Comparison of ENCODE assay signal across 25 cellular contexts in the genomic region with DNA sequence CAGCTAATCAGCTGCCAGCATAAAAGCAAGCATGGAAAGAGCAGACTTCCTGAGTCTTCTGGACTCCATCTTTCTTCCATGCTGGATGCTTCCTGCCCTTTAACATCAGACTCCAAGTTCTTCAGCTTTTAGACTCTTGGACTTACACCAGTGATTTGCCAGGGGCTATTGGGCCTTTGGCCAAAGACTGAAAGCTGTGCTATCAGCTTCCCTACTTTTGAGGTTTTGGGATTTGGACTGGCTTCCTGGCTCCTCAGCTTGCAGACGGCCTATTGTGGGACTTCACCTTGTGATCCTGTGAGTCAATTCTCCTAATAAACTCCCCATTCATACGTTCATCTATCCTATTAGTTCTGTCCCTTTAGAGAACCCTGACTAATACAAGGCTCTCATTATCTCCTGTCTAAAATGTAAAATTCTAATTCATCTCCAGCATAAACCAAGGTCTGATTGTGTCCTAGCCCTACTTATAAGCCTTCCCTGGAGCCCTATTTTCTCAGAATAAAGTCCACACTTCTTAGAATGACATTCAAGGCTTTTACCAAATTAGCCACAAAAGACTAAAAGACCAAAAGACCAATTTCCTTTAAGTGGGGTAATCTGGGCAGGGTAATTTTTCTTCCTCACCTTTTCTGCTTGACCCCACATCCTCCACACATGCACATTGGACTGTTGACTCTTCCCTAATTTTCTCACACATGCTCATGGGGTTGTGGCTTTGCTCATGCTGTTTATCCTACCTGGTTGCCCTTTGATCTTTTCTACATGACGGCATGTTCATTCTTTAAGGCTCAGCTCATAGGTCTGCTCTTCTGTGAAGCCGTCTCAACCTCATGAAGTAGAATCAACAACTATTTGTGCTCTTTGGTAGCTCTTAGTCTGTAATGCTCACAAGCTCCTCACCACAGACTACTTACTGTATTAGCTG. TPM values are rescaled to one million over a fixed set of nuclear protein-coding genes. Genes with fewer than 3 reads are reported as not detected.
DNase-seq lines count a peak whose midpoint lies in the region; ATAC-seq and TF ChIP-seq lines count a peak whose summit lies in the region.
"Had no signal": no experiment of that assay in that cellular context is flagged by ENCODE, and none has a peak within 500 bp of the region (broad histone marks: within the 10 kb centered on the region; RNA-seq: fewer than 3 reads in every experiment).

No MANE protein-coding gene starts in this region.

- H3K4me3 ChIP-seq in SJCRH30: no peak overlapping the region
- no peak overlapping the region for H3K4me3 ChIP-seq in gastrocnemius medialis
- H3K4me3 ChIP-seq: dorsolateral prefrontal cortex, upper lobe of left lung had no signal

- no peaks in the 10 kb centered on the region for H3K27me3 Mint-ChIP-seq in HFFc6 (ENCODE audit: insufficient read depth)
- H3K27me3 Mint-ChIP-seq in progenitor cell of endocrine pancreas: peaks cover 3% of the 10 kb centered on the region

- intact Hi-C loops in gastrocnemius medialis (cut with DNase I; ENCODE audit: low total_unique reads): no loop called here

- peak overlapping the region; percentile 0; the same call in 1 of the 2 replicates for H3K27ac Mint-ChIP-seq in HFFc6
- H3K27ac Mint-ChIP-seq in progenitor cell of endocrine pancreas: peak overlapping the region; percentile 3
- H3K27ac Mint-ChIP-seq: activated CD8-positive, alpha-beta T cell treated with anti-CD3 and anti-CD28 coated beads, Interleukin-2, amount 10 ng/mL, durations not matched to agents 7 days and 5 days; activated naive CD4-positive, alpha-beta T cell treated with anti-CD3 and anti-CD28 coated beads for 36 hours; B cell had no signal

- H3K4me1 Mint-ChIP-seq in HFFc6 (ENCODE audit: low read depth): peaks cover 15% of the 10 kb centered on the region
- H3K4me1 Mint-ChIP-seq in progenitor cell of endocrine pancreas (ENCODE audit: low read depth): peaks cover 3% of the 10 kb centered on the region
- H3K4me1 Mint-ChIP-seq: B cell; central memory CD8-positive, alpha-beta T cell had no signal

- in situ Hi-C loops in gastrocnemius medialis (cut with MboI; ENCODE audit: low sequenced_read_pairs in 4 of 4): no loop called here

- H3K36me3 ChIP-seq in SJCRH30: no peaks in the 10 kb centered on the region
- H3K36me3 ChIP-seq in gastrocnemius medialis: no peaks in the 10 kb centered on the region
- H3K36me3 ChIP-seq: upper lobe of left lung had no signal

- DNase-seq in HFFc6 (peak; percentile 42), SJCRH30 (peak; percentile 82 to 92), foreskin melanocyte (peak; percentile 99), progenitor cell of endocrine pancreas (ENCODE audit: low spot score, unreplicated experiment) (no peak), nucleus accumbens (lab: John Stamatoyannopoulos, UW) (no peak), gastrocnemius medialis (no peak)
- DNase-seq: activated CD8-positive, alpha-beta T cell treated with anti-CD3 and anti-CD28 coated beads, Interleukin-2, amount 10 ng/mL, durations not matched to agents 7 days and 5 days; activated naive CD4-positive, alpha-beta T cell treated with anti-CD3 and anti-CD28 coated beads for 36 hours; activated T-cell treated with anti-CD3 and anti-CD28 coated beads, Interleukin-2, amount 50 U/mL, for 1 hour; amygdala; dorsolateral prefrontal cortex; HCEC 1CT; left ventricle myocardium superior; NCI-H1436; NCI-H2171 treated with DMSO at 0.1 percent for 48 hours; NCI-H774; SK-N-SH; stimulated activated CD4-positive, alpha-beta T cell treated with anti-CD3 and anti-CD28 coated beads, Interleukin-12 subunit alpha, Interleukin-12 subunit beta, amount 100 ng/mL, for 4 hours; T-helper 9 cell; upper lobe of left lung had no signal

- ATAC-seq in gastrocnemius medialis: no peak
- ATAC-seq in HG02884 (IDR thresholded peaks at IDR 0.05; ENCODE audit: unreplicated experiment): no peak
- ATAC-seq: activated CD4-positive, CD25-positive, alpha-beta regulatory T cell treated with anti-CD3 and anti-CD28 coated beads, Interleukin-2, amount 50 U/mL, for 24 hours; activated CD8-positive, alpha-beta T cell treated with anti-CD3 and anti-CD28 coated beads, Interleukin-2, amount 10 ng/mL, durations not matched to agents 7 days and 5 days; left ventricle myocardium superior had no signal

- H3K9me3 ChIP-seq in SJCRH30 (replicated peaks) (no peaks in the 10 kb centered on the region), gastrocnemius medialis (no peaks in the 10 kb centered on the region)
- H3K9me3 ChIP-seq: SK-N-SH, upper lobe of left lung had no signal

- H3K36me3 Mint-ChIP-seq in HFFc6 (ENCODE audit: low read depth) (no peaks in the 10 kb centered on the region), progenitor cell of endocrine pancreas (ENCODE audit: insufficient read depth) (no peaks in the 10 kb centered on the region)

- peak overlapping the region; percentile 30 for H3K27ac ChIP-seq in SJCRH30
- H3K27ac ChIP-seq in gastrocnemius medialis: no peak overlapping the region
- H3K27ac ChIP-seq: dorsolateral prefrontal cortex, epithelial cell of prostate, upper lobe of left lung had no signal

- H3K9me3 Mint-ChIP-seq in HFFc6 (no peaks in the 10 kb centered on the region), progenitor cell of endocrine pancreas (ENCODE audit: low read depth) (no peaks in the 10 kb centered on the region)
- H3K9me3 Mint-ChIP-seq: activated naive CD4-positive, alpha-beta T cell treated with anti-CD3 and anti-CD28 coated beads for 36 hours; central memory CD8-positive, alpha-beta T cell had no signal

- no peak for TF ChIP-seq POLR2A in gastrocnemius medialis (IDR thresholded peaks at IDR 0.05)

- H3K4me1 ChIP-seq in SJCRH30 (peaks cover 15% of the 10 kb centered on the region), gastrocnemius medialis (no peaks in the 10 kb centered on the region)
- H3K4me1 ChIP-seq: upper lobe of left lung had no signal

- H3K4me3 Mint-ChIP-seq in HFFc6 (no peak overlapping the region), progenitor cell of endocrine pancreas (ENCODE audit: low read depth) (no peak overlapping the region)
- H3K4me3 Mint-ChIP-seq: activated CD8-positive, alpha-beta T cell treated with anti-CD3 and anti-CD28 coated beads, Interleukin-2, amount 10 ng/mL, durations not matched to agents 7 days and 5 days; activated naive CD4-positive, alpha-beta T cell treated with anti-CD3 and anti-CD28 coated beads for 36 hours; B cell; central memory CD8-positive, alpha-beta T cell had no signal

- TF ChIP-seq CTCF in HFFc6 (IDR thresholded peaks at IDR 0.05) (no peak), progenitor cell of endocrine pancreas (IDR thresholded peaks at IDR 0.05; ENCODE audit: unreplicated experiment) (no peak), gastrocnemius medialis (IDR thresholded peaks at IDR 0.05 in 4 of 5, conservative IDR thresholded peaks at IDR 0.05 in 1 of 5) (no peak)

- no peaks in the 10 kb centered on the region for H3K27me3 ChIP-seq in SJCRH30
- H3K27me3 ChIP-seq in gastrocnemius medialis: no peaks in the 10 kb centered on the region
- H3K27me3 ChIP-seq: dorsolateral prefrontal cortex, upper lobe of left lung had no signal

RNA-seq across cellular contexts. Expression of a gene that starts 18.1 kb away (rescaled TPM):
- 100 to 1,000 TPM; 133 to 171 (median 139) TPM for total RNA-seq in HFFc6 (2021; fragmentation: NEBNext Ultra II Directional; extraction: Animal tissue kit (Norgen Biotek cat#: 25700))
- total RNA-seq in SJCRH30 (2014; rRNA removed; shearing (Covaris generic)): 206 and 246 TPM in 2 replicates
- 213 and 217 TPM in 2 replicates for total RNA-seq in progenitor cell of endocrine pancreas
- 100 to 1,000 TPM in 1 of 4 donors, 10 to 100 TPM in 3; 56.1 to 112 (median 62.2) TPM for total RNA-seq in gastrocnemius medialis
- total RNA-seq: activated CD8-positive, alpha-beta T cell treated with anti-CD3 and anti-CD28 coated beads, Interleukin-2, amount 10 ng/mL, durations not matched to agents 7 days and 5 days had no signal

Comparison
In these comparisons a context has a peak if more than half of its experiments do, and no peak if none do; other contexts are left out.
1. DNase-seq: peak in HFFc6 (single experiment), SJCRH30 (2 of 2) and foreskin melanocyte (single experiment); none in progenitor cell of endocrine pancreas (single experiment), nucleus accumbens (0 of 56) and gastrocnemius medialis (0 of 2).